Comparison of ENCODE assay signal across 13 cellular contexts in the genomic region with DNA sequence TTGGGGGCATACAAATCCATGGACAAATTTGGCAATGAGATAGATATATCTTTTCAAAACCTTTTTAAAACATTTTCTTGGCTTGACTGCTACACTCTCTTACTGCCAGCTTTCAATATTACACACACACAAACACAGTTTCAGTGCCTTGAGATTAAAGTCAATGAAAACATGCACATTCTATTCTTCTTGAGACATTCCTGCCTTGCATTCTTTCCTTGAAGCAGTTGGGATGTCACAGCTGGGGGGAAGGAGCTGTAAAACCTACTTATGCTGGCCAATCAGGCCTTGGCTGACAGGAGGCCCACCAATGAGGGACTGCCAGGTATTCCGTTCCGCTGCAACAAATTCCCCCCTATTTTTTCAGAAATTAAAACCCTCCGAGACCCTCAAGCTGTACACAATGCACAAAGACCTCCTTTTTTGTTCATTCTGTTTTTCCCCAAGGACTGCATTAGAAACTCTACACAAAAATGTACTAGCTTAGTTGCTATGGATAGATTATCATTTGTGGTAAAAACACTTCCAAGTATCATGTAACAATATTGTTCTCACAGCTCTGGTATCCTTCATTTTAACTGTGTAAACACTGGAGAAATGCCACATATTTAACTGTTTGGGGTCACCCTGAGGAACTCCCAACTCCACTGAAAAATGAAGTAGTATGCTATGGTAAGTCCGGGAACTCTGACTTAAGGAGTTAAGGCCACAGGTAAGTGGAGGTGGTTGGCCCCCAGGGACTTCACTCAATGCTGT. TPM values are rescaled to one million over a fixed set of nuclear protein-coding genes. Genes with fewer than 3 reads are reported as not detected.
A peak's percentile ranks its signal among the peaks of the same experiment; 100 is the strongest.
DNase-seq lines count a peak whose midpoint lies in the region; ATAC-seq and TF ChIP-seq lines count a peak whose summit lies in the region.
"Had no signal": no experiment of that assay in that cellular context is flagged by ENCODE, and none has a peak within 500 bp of the region (broad histone marks: within the 10 kb centered on the region; RNA-seq: fewer than 3 reads in every experiment).

No MANE protein-coding gene starts in this region.

- peaks cover 95% of the 10 kb centered on the region for H3K4me1 ChIP-seq in adipocyte (ENCODE audit: control insufficient read depth, insufficient read depth, low read length)

- H3K27me3 ChIP-seq in adipocyte (replicated peaks; ENCODE audit: control insufficient read depth, insufficient read depth, low read length) = no peaks in the 10 kb centered on the region

- H3K4me3 ChIP-seq in adipocyte (ENCODE audit: low read length) = peak overlapping the region; percentile 62

- no peak overlapping the region for H3K4me3 Mint-ChIP-seq in progenitor cell of endocrine pancreas (ENCODE audit: low read depth)
- no peak overlapping the region for H3K4me3 Mint-ChIP-seq in activated CD4-positive, alpha-beta T cell treated with anti-CD3 and anti-CD28 coated beads for 36 hours
- no peak overlapping the region for H3K4me3 Mint-ChIP-seq in activated T-helper 1 cell treated with anti-CD3 and anti-CD28 coated beads, Interleukin-12 subunit alpha, Interleukin-12 subunit beta, Interleukin-2, Interleukin-4 antibody, amounts not matched to agents 30 ng/mL and 10 ng/mL and 1 ng/mL, durations not matched to agents 14 hours and 24 hours and 36 hours
- H3K4me3 Mint-ChIP-seq: activated T-cell treated with anti-CD3 and anti-CD28 coated beads, Interleukin-2, amount 50 U/mL, for 4 hours; CD4-positive, alpha-beta T cell; naive B cell had no signal

- H3K36me3 ChIP-seq in adipocyte (ENCODE audit: control insufficient read depth, insufficient read depth, low read length, severe bottlenecking) = peaks cover 70% of the 10 kb centered on the region

- CTCF ChIA-PET in activated CD4-positive, alpha-beta T cell treated with anti-CD3 and anti-CD28 coated beads for 36 hours (lab: Charles Lee) = interaction anchor here (0.6 to 1.0 kb wide), 5 partner anchors 15 to 1759 kb away, joined by 3 to 5 read pairs (median 3); no protein-coding TSS in a partner anchor

- H3K27me3 Mint-ChIP-seq in progenitor cell of endocrine pancreas = no peaks in the 10 kb centered on the region
- H3K27me3 Mint-ChIP-seq in activated CD4-positive, alpha-beta T cell treated with anti-CD3 and anti-CD28 coated beads for 36 hours = peaks cover 7% of the 10 kb centered on the region
- H3K27me3 Mint-ChIP-seq in activated T-helper 1 cell treated with anti-CD3 and anti-CD28 coated beads, Interleukin-12 subunit alpha, Interleukin-12 subunit beta, Interleukin-2, Interleukin-4 antibody, amounts not matched to agents 30 ng/mL and 10 ng/mL and 1 ng/mL, durations not matched to agents 14 hours and 24 hours and 36 hours (ENCODE audit: insufficient read depth) = peaks cover 8% of the 10 kb centered on the region

- ATAC-seq in left ventricle myocardium superior (peak; percentile 5), GM18861 (IDR thresholded peaks at IDR 0.05; ENCODE audit: unreplicated experiment) (no peak)
- ATAC-seq in activated CD4-positive, alpha-beta T cell treated with anti-CD3 and anti-CD28 coated beads for 36 hours = no peak
- ATAC-seq: activated T-cell treated with anti-CD3 and anti-CD28 coated beads, Interleukin-2, amount 50 U/mL, for 4 hours had no signal

- peak overlapping the region; percentile 56 for H3K27ac Mint-ChIP-seq in progenitor cell of endocrine pancreas
- no peak overlapping the region for H3K27ac Mint-ChIP-seq in activated CD4-positive, alpha-beta T cell treated with anti-CD3 and anti-CD28 coated beads for 36 hours
- no peak overlapping the region for H3K27ac Mint-ChIP-seq in activated T-helper 1 cell treated with anti-CD3 and anti-CD28 coated beads, Interleukin-12 subunit alpha, Interleukin-12 subunit beta, Interleukin-2, Interleukin-4 antibody, amounts not matched to agents 30 ng/mL and 10 ng/mL and 1 ng/mL, durations not matched to agents 14 hours and 24 hours and 36 hours
- H3K27ac Mint-ChIP-seq: CD4-positive, alpha-beta T cell; naive B cell had no signal

- POLR2A ChIA-PET in activated CD4-positive, alpha-beta T cell treated with anti-CD3 and anti-CD28 coated beads for 36 hours (lab: Charles Lee) = no interaction called here

- peaks cover 16% of the 10 kb centered on the region for H3K36me3 Mint-ChIP-seq in progenitor cell of endocrine pancreas (ENCODE audit: insufficient read depth)
- no peaks in the 10 kb centered on the region for H3K36me3 Mint-ChIP-seq in activated CD4-positive, alpha-beta T cell treated with anti-CD3 and anti-CD28 coated beads for 36 hours (ENCODE audit: low read depth)
- H3K36me3 Mint-ChIP-seq in activated T-helper 1 cell treated with anti-CD3 and anti-CD28 coated beads, Interleukin-12 subunit alpha, Interleukin-12 subunit beta, Interleukin-2, Interleukin-4 antibody, amounts not matched to agents 30 ng/mL and 10 ng/mL and 1 ng/mL, durations not matched to agents 14 hours and 24 hours and 36 hours (ENCODE audit: low read depth) = no peaks in the 10 kb centered on the region
- H3K36me3 Mint-ChIP-seq: naive B cell had no signal

- H3K9me3 Mint-ChIP-seq in progenitor cell of endocrine pancreas (ENCODE audit: low read depth) = no peaks in the 10 kb centered on the region
- H3K9me3 Mint-ChIP-seq in activated CD4-positive, alpha-beta T cell treated with anti-CD3 and anti-CD28 coated beads for 36 hours (ENCODE audit: low read depth) = no peaks in the 10 kb centered on the region
- H3K9me3 Mint-ChIP-seq in activated T-helper 1 cell treated with anti-CD3 and anti-CD28 coated beads, Interleukin-12 subunit alpha, Interleukin-12 subunit beta, Interleukin-2, Interleukin-4 antibody, amounts not matched to agents 30 ng/mL and 10 ng/mL and 1 ng/mL, durations not matched to agents 14 hours and 24 hours and 36 hours = no peaks in the 10 kb centered on the region
- H3K9me3 Mint-ChIP-seq: activated T-cell treated with anti-CD3 and anti-CD28 coated beads, Interleukin-2, amount 50 U/mL, for 4 hours; CD4-positive, alpha-beta T cell; naive B cell had no signal

- peak overlapping the region; percentile 78 for H3K9ac ChIP-seq in adipocyte (ENCODE audit: low read length)

- peaks cover 16% of the 10 kb centered on the region for H3K4me1 Mint-ChIP-seq in progenitor cell of endocrine pancreas (ENCODE audit: low read depth)
- no peaks in the 10 kb centered on the region for H3K4me1 Mint-ChIP-seq in activated CD4-positive, alpha-beta T cell treated with anti-CD3 and anti-CD28 coated beads for 36 hours
- no peaks in the 10 kb centered on the region for H3K4me1 Mint-ChIP-seq in activated T-helper 1 cell treated with anti-CD3 and anti-CD28 coated beads, Interleukin-12 subunit alpha, Interleukin-12 subunit beta, Interleukin-2, Interleukin-4 antibody, amounts not matched to agents 30 ng/mL and 10 ng/mL and 1 ng/mL, durations not matched to agents 14 hours and 24 hours and 36 hours (ENCODE audit: low read depth)
- H3K4me1 Mint-ChIP-seq: naive B cell had no signal

- no peak for TF ChIP-seq CTCF in progenitor cell of endocrine pancreas (IDR thresholded peaks at IDR 0.05; ENCODE audit: unreplicated experiment)

- H3K9me3 ChIP-seq in adipocyte (ENCODE audit: control insufficient read depth, low read length) = no peaks in the 10 kb centered on the region

- DNase-seq in EL (peak; percentile 74), adipocyte (ENCODE audit: low read depth) (peak; percentile 83), left ventricle myocardium superior (no peak), progenitor cell of endocrine pancreas (ENCODE audit: low spot score, unreplicated experiment) (no peak), NCI-H1436 treated with DMSO at 0.1 percent for 48 hours (lab: John Stamatoyannopoulos, UW) (no peak)
- DNase-seq in activated CD4-positive, alpha-beta T cell treated with anti-CD3 and anti-CD28 coated beads for 36 hours = no peak
- no peak for DNase-seq in activated T-helper 1 cell treated with anti-CD3 and anti-CD28 coated beads, Interleukin-12 subunit alpha, Interleukin-12 subunit beta, Interleukin-2, Interleukin-4 antibody, amounts not matched to agents 30 ng/mL and 10 ng/mL and 1 ng/mL, durations not matched to agents 14 hours and 24 hours and 36 hours (ENCODE audit: low spot score)
- DNase-seq: activated T-cell treated with anti-CD3 and anti-CD28 coated beads, Interleukin-2, amount 50 U/mL, for 4 hours; CD4-positive, alpha-beta T cell; HCEC 1CT; naive B cell; NCI-H2227 treated with DMSO at 0.1 percent for 48 hours had no signal

- intact Hi-C loops in left ventricle myocardium superior (cut with micrococcal nuclease) = no loop called here
- intact Hi-C loops in activated CD4-positive, alpha-beta T cell treated with anti-CD3 and anti-CD28 coated beads for 36 hours (cut with DNase I, micrococcal nuclease) = no loop called here
- intact Hi-C loops in activated T-helper 1 cell treated with anti-CD3 and anti-CD28 coated beads, Interleukin-12 subunit alpha, Interleukin-12 subunit beta, Interleukin-2, Interleukin-4 antibody, amounts not matched to agents 30 ng/mL and 10 ng/mL and 1 ng/mL, durations not matched to agents 14 hours and 24 hours and 36 hours (cut with micrococcal nuclease) = no loop called here

RNA-seq across cellular contexts. Expression of a gene that starts 18.5 kb away (rescaled TPM):
- total RNA-seq in left ventricle myocardium superior (186 TPM), progenitor cell of endocrine pancreas (210 and 225 TPM in 2 replicates)
- total RNA-seq in activated CD4-positive, alpha-beta T cell treated with anti-CD3 and anti-CD28 coated beads for 36 hours = under 1 TPM; 0.66 to 0.83 TPM
- total RNA-seq in activated T-helper 1 cell treated with anti-CD3 and anti-CD28 coated beads, Interleukin-12 subunit alpha, Interleukin-12 subunit beta, Interleukin-2, Interleukin-4 antibody, amounts not matched to agents 30 ng/mL and 10 ng/mL and 1 ng/mL, durations not matched to agents 14 hours and 24 hours and 36 hours = not detected in 2 replicates

Comparison
In these comparisons a context has a peak if more than half of its experiments do, and no peak if none do; other contexts are left out.
1. DNase-seq: peak in EL (single experiment) and adipocyte (single experiment); none in left ventricle myocardium superior (single experiment), progenitor cell of endocrine pancreas (single experiment), NCI-H1436 treated with DMSO at 0.1 percent for 48 hours (single experiment), activated CD4-positive, alpha-beta T cell treated with anti-CD3 and anti-CD28 coated beads for 36 hours (single experiment) and activated T-helper 1 cell treated with anti-CD3 and anti-CD28 coated beads, Interleukin-12 subunit alpha, Interleukin-12 subunit beta, Interleukin-2, Interleukin-4 antibody, amounts not matched to agents 30 ng/mL and 10 ng/mL and 1 ng/mL, durations not matched to agents 14 hours and 24 hours and 36 hours (single experiment).
2. RNA of a gene that starts 18.5 kb away (total RNA-seq): 210 to 225 TPM in progenitor cell of endocrine pancreas and 186 TPM in left ventricle myocardium superior (single experiment); 0.66 to 0.83 TPM in activated CD4-positive, alpha-beta T cell treated with anti-CD3 and anti-CD28 coated beads for 36 hours and not detected in activated T-helper 1 cell treated with anti-CD3 and anti-CD28 coated beads, Interleukin-12 subunit alpha, Interleukin-12 subunit beta, Interleukin-2, Interleukin-4 antibody, amounts not matched to agents 30 ng/mL and 10 ng/mL and 1 ng/mL, durations not matched to agents 14 hours and 24 hours and 36 hours; every median in the first group is over 100 times any median in the second.